ENCODE assay signal across 20 cellular contexts in the genomic region with DNA sequence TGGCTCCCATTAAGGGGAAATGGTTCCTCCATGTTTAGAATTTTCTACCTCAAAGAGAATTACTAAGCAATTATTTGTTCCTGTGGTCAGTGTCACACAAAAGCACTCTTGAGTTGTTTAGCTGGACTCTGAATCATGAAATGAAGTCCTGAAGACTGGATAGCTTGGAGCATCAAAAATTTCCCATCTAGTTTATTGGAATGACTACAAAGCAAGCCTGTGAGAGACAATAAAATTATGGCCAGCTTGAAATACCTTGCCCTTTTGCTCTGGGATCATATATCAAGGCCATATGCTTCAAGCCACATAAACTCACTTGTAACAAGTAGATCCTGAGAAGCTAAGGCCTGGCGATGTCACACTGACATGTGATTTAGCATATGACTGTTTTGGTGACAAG.
DNase-seq lines count a peak whose midpoint lies in the region; ATAC-seq and TF ChIP-seq lines count a peak whose summit lies in the region.
"Had no signal": no experiment of that assay in that cellular context is flagged by ENCODE, and none has a peak within 500 bp of the region (broad histone marks: within the 10 kb centered on the region; RNA-seq: fewer than 3 reads in every experiment).

No MANE protein-coding gene starts in this region.

- no peaks in the 10 kb centered on the region for H3K9me3 ChIP-seq in right cardiac atrium (ENCODE audit: control insufficient read depth, low read length)
- H3K9me3 ChIP-seq: SK-N-SH, testis had no signal

- H3K27ac Mint-ChIP-seq in progenitor cell of endocrine pancreas = no peak overlapping the region
- H3K27ac Mint-ChIP-seq in natural killer cell treated with Interleukin-12 subunit alpha and Interleukin-12 subunit beta and Interleukin-15 and Interleukin-18, amount 100 ng/mL, for 72 hours = no peak overlapping the region
- H3K27ac Mint-ChIP-seq: activated naive CD4-positive, alpha-beta T cell treated with anti-CD3 and anti-CD28 coated beads, Interleukin-2, amount 50 U/mL, for 24 hours had no signal

- no peak overlapping the region for H3K4me3 ChIP-seq in AG10803 (ENCODE audit: low read length)
- no peak overlapping the region for H3K4me3 ChIP-seq in right cardiac atrium (ENCODE audit: low read length)
- H3K4me3 ChIP-seq: PC-9, testis had no signal

- DNase-seq in AG10803 (ENCODE audit: low read depth) (peak; percentile 28), DMS53 (lab: John Stamatoyannopoulos, UW) (peak; percentile 56), NCI-H2171 treated with DMSO at 0.1 percent for 48 hours (lab: John Stamatoyannopoulos, UW) (peak; percentile 82), right cardiac atrium (no peak), NK-92 (lab: John Stamatoyannopoulos, UW; ENCODE audit: unreplicated experiment) (no peak), progenitor cell of endocrine pancreas (ENCODE audit: low spot score, unreplicated experiment) (no peak)
- DNase-seq in natural killer cell treated with Interleukin-12 subunit alpha and Interleukin-12 subunit beta and Interleukin-15 and Interleukin-18, amount 100 ng/mL, for 72 hours (ENCODE audit: low spot score) = no peak
- DNase-seq: activated CD8-positive, alpha-beta memory T cell treated with anti-CD3 and anti-CD28 coated beads for 24 hours; activated T-cell treated with anti-CD3 and anti-CD28 coated beads, Interleukin-2, amount 50 U/mL, for 48 hours; hypothalamus; kidney; NCI-H1930; PC-9; SK-N-SH; T-helper 9 cell; testis had no signal

- 98% methylated on average over 1 of the region's 1 CpG for WGBS in right cardiac atrium

- no peak overlapping the region for H3K4me3 Mint-ChIP-seq in progenitor cell of endocrine pancreas (ENCODE audit: low read depth)
- H3K4me3 Mint-ChIP-seq in natural killer cell treated with Interleukin-12 subunit alpha and Interleukin-12 subunit beta and Interleukin-15 and Interleukin-18, amount 100 ng/mL, for 72 hours = no peak overlapping the region
- H3K4me3 Mint-ChIP-seq: activated naive CD4-positive, alpha-beta T cell treated with anti-CD3 and anti-CD28 coated beads, Interleukin-2, amount 50 U/mL, for 24 hours; neural crest cell had no signal

- intact Hi-C loops in right cardiac atrium (cut with DNase I) = no loop called here

- ATAC-seq in right cardiac atrium = no peak
- no peak for ATAC-seq in natural killer cell treated with Interleukin-12 subunit alpha and Interleukin-12 subunit beta and Interleukin-15 and Interleukin-18, amount 100 ng/mL, for 72 hours
- ATAC-seq: activated CD4-positive, CD25-positive, alpha-beta regulatory T cell treated with anti-CD3 and anti-CD28 coated beads, Interleukin-2, amount 50 U/mL, for 24 hours had no signal

- TF ChIP-seq CTCF in AG10803 (conservative IDR thresholded peaks at IDR 0.05; ENCODE audit: low read length) (no peak), progenitor cell of endocrine pancreas (IDR thresholded peaks at IDR 0.05; ENCODE audit: unreplicated experiment) (no peak)

- no peaks in the 10 kb centered on the region for H3K27me3 ChIP-seq in right cardiac atrium (ENCODE audit: control insufficient read depth, insufficient read depth)
- H3K27me3 ChIP-seq: testis had no signal

- H3K4me1 Mint-ChIP-seq in progenitor cell of endocrine pancreas (ENCODE audit: low read depth) = no peaks in the 10 kb centered on the region
- H3K4me1 Mint-ChIP-seq in natural killer cell treated with Interleukin-12 subunit alpha and Interleukin-12 subunit beta and Interleukin-15 and Interleukin-18, amount 100 ng/mL, for 72 hours (ENCODE audit: low read depth in 2 of 2) = peaks cover 4 to 5% of the 10 kb centered on the region in 2 donors

- H3K9me3 Mint-ChIP-seq in progenitor cell of endocrine pancreas (ENCODE audit: low read depth) = no peaks in the 10 kb centered on the region
- no peaks in the 10 kb centered on the region for H3K9me3 Mint-ChIP-seq in natural killer cell treated with Interleukin-12 subunit alpha and Interleukin-12 subunit beta and Interleukin-15 and Interleukin-18, amount 100 ng/mL, for 72 hours
- H3K9me3 Mint-ChIP-seq: activated naive CD4-positive, alpha-beta T cell treated with anti-CD3 and anti-CD28 coated beads, Interleukin-2, amount 50 U/mL, for 24 hours; neural crest cell had no signal

- H3K4me1 ChIP-seq in right cardiac atrium (ENCODE audit: control insufficient read depth, insufficient read depth, low read length) = peaks cover 6% of the 10 kb centered on the region
- H3K4me1 ChIP-seq: testis had no signal

- no peaks in the 10 kb centered on the region for H3K27me3 Mint-ChIP-seq in progenitor cell of endocrine pancreas
- H3K27me3 Mint-ChIP-seq in natural killer cell treated with Interleukin-12 subunit alpha and Interleukin-12 subunit beta and Interleukin-15 and Interleukin-18, amount 100 ng/mL, for 72 hours = no peaks in the 10 kb centered on the region
- H3K27me3 Mint-ChIP-seq: activated naive CD4-positive, alpha-beta T cell treated with anti-CD3 and anti-CD28 coated beads, Interleukin-2, amount 50 U/mL, for 24 hours had no signal

- no peaks in the 10 kb centered on the region for H3K36me3 Mint-ChIP-seq in progenitor cell of endocrine pancreas (ENCODE audit: insufficient read depth)
- no peaks in the 10 kb centered on the region for H3K36me3 Mint-ChIP-seq in natural killer cell treated with Interleukin-12 subunit alpha and Interleukin-12 subunit beta and Interleukin-15 and Interleukin-18, amount 100 ng/mL, for 72 hours

- peak overlapping the region; percentile 52 for H3K27ac ChIP-seq in right cardiac atrium (ENCODE audit: low read length)
- H3K27ac ChIP-seq: KMS-11, PC-9 had no signal

Comparison
In these comparisons a context has a peak if more than half of its experiments do, and no peak if none do; other contexts are left out.
1. DNase-seq: peak in AG10803 (single experiment), DMS53 (single experiment) and NCI-H2171 treated with DMSO at 0.1 percent for 48 hours (single experiment); none in right cardiac atrium (0 of 3), NK-92 (single experiment), progenitor cell of endocrine pancreas (single experiment) and natural killer cell treated with Interleukin-12 subunit alpha and Interleukin-12 subunit beta and Interleukin-15 and Interleukin-18, amount 100 ng/mL, for 72 hours (single experiment).